8 cellular contexts compared by ENCODE assay signal in the genomic region with DNA sequence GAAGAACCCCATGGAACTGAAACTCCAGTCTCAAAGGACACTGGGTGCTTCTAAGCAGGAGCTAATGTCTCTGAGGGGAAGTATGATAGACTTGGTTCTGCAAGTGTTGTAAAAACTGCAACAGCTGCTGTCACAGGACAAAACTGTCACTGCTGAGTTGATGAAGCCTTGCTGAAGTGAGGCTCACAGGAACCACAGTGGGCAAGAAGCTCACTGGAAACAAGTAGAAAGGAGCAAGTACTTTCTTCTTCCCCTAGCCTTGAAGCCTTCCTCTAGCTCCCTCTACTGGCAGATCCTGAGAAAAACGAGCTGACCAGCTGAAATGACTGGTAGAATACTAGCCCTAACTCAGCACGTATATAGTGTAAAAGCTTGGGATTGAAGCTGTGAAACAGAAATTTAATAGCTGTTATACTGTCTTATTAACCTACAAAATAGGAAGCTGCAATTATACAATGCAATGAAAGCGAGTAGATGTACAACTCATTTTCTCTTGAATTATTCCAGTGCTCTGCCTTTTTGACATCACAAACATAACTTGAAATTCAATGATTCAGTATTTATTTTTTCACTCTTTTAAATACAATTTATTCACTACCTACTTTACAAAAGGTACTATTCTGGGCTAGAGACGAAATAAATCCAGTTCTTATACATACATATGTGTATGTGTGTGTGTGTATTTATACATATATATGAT.
DNase-seq lines count a peak whose midpoint lies in the region; ATAC-seq and TF ChIP-seq lines count a peak whose summit lies in the region.

No MANE protein-coding gene starts in this region.

- H3K9me3 Mint-ChIP-seq in naive B cell: peaks cover 0 to 6% (median 3%) of the 10 kb centered on the region in 7 donors

- no peak for TF ChIP-seq EP300 in upper lobe of left lung (IDR thresholded peaks at IDR 0.05)

- no peak overlapping the region for H3K4me3 ChIP-seq in upper lobe of left lung

- ATAC-seq in GM19467 (IDR thresholded peaks at IDR 0.05; ENCODE audit: unreplicated experiment) (peak; percentile 87), HG03469 (IDR thresholded peaks at IDR 0.05; ENCODE audit: unreplicated experiment) (peak; percentile 90), naive B cell (ENCODE audit: low read depth in 2 of 2) (no peak), upper lobe of left lung (ENCODE audit: low FRiP score in 2 of 2) (peak in 1 of 2 donors; percentile 84)

- no peaks in the 10 kb centered on the region for H3K9me3 ChIP-seq in upper lobe of left lung

- no peak overlapping the region for H3K4me3 Mint-ChIP-seq in naive B cell

- peak; percentile 13 for DNase-seq in DMS79 treated with DMSO at 0.1 percent for 48 hours (lab: John Stamatoyannopoulos, UW)
- peak; percentile 64 for DNase-seq in NCI-H774 (lab: John Stamatoyannopoulos, UW)
- DNase-seq in activated CD8-positive, alpha-beta memory T cell treated with anti-CD3 and anti-CD28 coated beads for 4 hours (ENCODE audit: low read depth in 2 of 2): peak; percentile 9 to 14
- DNase-seq in erythroblast (lab: John Stamatoyannopoulos, UW): peak; percentile 56 to 76
- peak; percentile 20 for DNase-seq in naive B cell
- DNase-seq in upper lobe of left lung: peak in 1 of 2 donors; percentile 24

- TF ChIP-seq POLR2A in erythroblast (IDR thresholded peaks at IDR 0.05; ENCODE audit: low read length): no peak
- TF ChIP-seq POLR2A in upper lobe of left lung (IDR thresholded peaks at IDR 0.05): no peak

- no peak overlapping the region for H3K27ac ChIP-seq in upper lobe of left lung

- no peaks in the 10 kb centered on the region for H3K36me3 ChIP-seq in upper lobe of left lung

- H3K36me3 Mint-ChIP-seq in naive B cell: no peaks in the 10 kb centered on the region

- no peaks in the 10 kb centered on the region for H3K4me1 Mint-ChIP-seq in naive B cell

- H3K27me3 ChIP-seq in upper lobe of left lung: no peaks in the 10 kb centered on the region

- peak in 5 of 6 experiments; percentile 41 to 58 (median 46) for TF ChIP-seq CTCF in upper lobe of left lung (IDR thresholded peaks at IDR 0.05)

- no peak overlapping the region for H3K27ac Mint-ChIP-seq in naive B cell

- no peaks in the 10 kb centered on the region for H3K4me1 ChIP-seq in upper lobe of left lung

- H3K27me3 Mint-ChIP-seq in naive B cell: no peaks in the 10 kb centered on the region

- WGBS in upper lobe of left lung, 2 donors: 3 to 5% methylated on average over 4 of the region's 4 CpGs

Comparison
In these comparisons a context has a peak if more than half of its experiments do, and no peak if none do; other contexts are left out.
1. ATAC-seq: peak in GM19467 (single experiment) and HG03469 (single experiment); none in naive B cell (0 of 2).